1 cellular context compared by ENCODE assay signal in genomic region chr2:42046819-42047487, GRCh38.
TF ChIP-seq lines count a peak whose summit lies in the region.

No MANE protein-coding gene starts in this region.

TF ChIP-seq in GM12878, 131 proteins besides CTCF, POLR2A, EP300 and RAD21 (continued from another document):
- TF ChIP-seq REST (IDR thresholded peaks at IDR 0.05; ENCODE audit: low read depth, low read length) (no peak), CBFB (IDR thresholded peaks at IDR 0.05; ENCODE audit: low read depth) (no peak), BCLAF1 (IDR thresholded peaks at IDR 0.05) (no peak), SKIL (IDR thresholded peaks at IDR 0.05; ENCODE audit: low read depth, poor library complexity, severe bottlenecking) (no peak), SIX5 (IDR thresholded peaks at IDR 0.05; ENCODE audit: low read depth, low read length, severe bottlenecking) (no peak), ATF3 (IDR thresholded peaks at IDR 0.05; ENCODE audit: borderline replicate concordance, extremely low read depth, low read depth, low read length) (no peak), EED (IDR thresholded peaks at IDR 0.05; ENCODE audit: low read depth) (no peak), ZNF592 (IDR thresholded peaks at IDR 0.05) (no peak), NBN (IDR thresholded peaks at IDR 0.05) (no peak)
